Comparison of ENCODE assay signal across 22 cellular contexts in the genomic region with DNA sequence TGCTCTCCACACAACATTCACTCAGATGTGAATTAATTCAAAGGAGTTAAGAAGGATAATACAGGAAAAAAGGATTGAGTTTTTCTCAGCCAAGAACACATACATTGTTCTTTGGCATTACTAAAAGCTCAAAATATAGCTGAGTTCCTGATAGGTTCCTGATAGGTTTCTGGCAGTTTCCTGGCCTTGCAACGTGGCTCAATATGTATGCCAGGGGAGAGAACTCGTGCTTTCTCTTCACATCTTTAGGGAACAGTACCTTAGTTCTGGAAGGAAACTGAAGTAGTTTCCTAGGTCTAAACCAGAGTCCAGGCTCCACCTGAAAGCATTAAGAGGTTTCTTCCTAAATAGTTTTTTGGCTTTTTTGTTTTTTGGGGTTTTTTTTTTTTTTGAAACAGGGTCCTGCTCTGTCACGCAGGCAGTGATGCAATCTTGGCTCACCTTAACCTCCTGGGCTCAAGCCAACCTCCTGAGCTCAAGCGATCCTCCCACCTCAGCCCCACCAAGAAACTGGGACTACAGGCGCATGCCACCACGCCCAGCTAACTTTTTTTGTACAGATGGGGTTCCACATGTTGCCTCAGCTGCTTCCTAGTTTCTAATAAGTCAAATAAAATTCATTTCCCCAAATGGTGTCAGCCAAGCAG. TPM values are rescaled to one million over a fixed set of nuclear protein-coding genes. Genes with fewer than 3 reads are reported as not detected.
DNase-seq lines count a peak whose midpoint lies in the region; ATAC-seq, FAIRE-seq and TF ChIP-seq lines count a peak whose summit lies in the region.
"Had no signal": no experiment of that assay in that cellular context is flagged by ENCODE, and none has a peak within 500 bp of the region (broad histone marks: within the 10 kb centered on the region; RNA-seq: fewer than 3 reads in every experiment).

No MANE protein-coding gene starts in this region.

- FAIRE-seq in bronchial epithelial cell (lab: Jason Lieb, UNC): no peak
- FAIRE-seq: A549 had no signal

- H3K36me3 ChIP-seq in bronchial epithelial cell (ENCODE audit: control insufficient read depth, insufficient read depth, low read length): peaks cover 4% of the 10 kb centered on the region
- H3K36me3 ChIP-seq in uterus: no peaks in the 10 kb centered on the region

- H3K4me1 ChIP-seq in uterus: no peaks in the 10 kb centered on the region
- H3K4me1 ChIP-seq: A549, spleen had no signal

- intact Hi-C loops in uterus (cut with DNase I; ENCODE audit: low total_unique reads): no loop called here
- intact Hi-C loops in activated CD4-positive, alpha-beta T cell treated with anti-CD3 and anti-CD28 coated beads, Interleukin-2, amount 10 ng/mL, durations not matched to agents 24 days and 14 days (cut with micrococcal nuclease): no loop called here

- H3K27me3 Mint-ChIP-seq in activated naive CD8-positive, alpha-beta T cell treated with anti-CD3 and anti-CD28 coated beads for 36 hours: no peaks in the 10 kb centered on the region
- H3K27me3 Mint-ChIP-seq in activated naive CD8-positive, alpha-beta T cell treated with anti-CD3 and anti-CD28 coated beads, Interleukin-2, amount 50 U/mL, for 24 hours: no peaks in the 10 kb centered on the region
- H3K27me3 Mint-ChIP-seq in activated CD4-positive, alpha-beta T cell treated with anti-CD3 and anti-CD28 coated beads, Interleukin-2, amount 10 ng/mL, durations not matched to agents 24 days and 14 days: no peaks in the 10 kb centered on the region
- H3K27me3 Mint-ChIP-seq: central memory CD8-positive, alpha-beta T cell; type B pancreatic cell had no signal

- H3K27ac Mint-ChIP-seq in activated naive CD8-positive, alpha-beta T cell treated with anti-CD3 and anti-CD28 coated beads for 36 hours: peak overlapping the region; percentile 5
- H3K27ac Mint-ChIP-seq in activated naive CD8-positive, alpha-beta T cell treated with anti-CD3 and anti-CD28 coated beads, Interleukin-2, amount 50 U/mL, for 24 hours: no peak overlapping the region
- no peak overlapping the region for H3K27ac Mint-ChIP-seq in activated CD4-positive, alpha-beta T cell treated with anti-CD3 and anti-CD28 coated beads, Interleukin-2, amount 10 ng/mL, durations not matched to agents 24 days and 14 days
- H3K27ac Mint-ChIP-seq: HFFc6, type B pancreatic cell had no signal

- no peak for ATAC-seq in activated naive CD8-positive, alpha-beta T cell treated with anti-CD3 and anti-CD28 coated beads, Interleukin-2, amount 50 U/mL, for 24 hours
- peak; percentile 87 for ATAC-seq in left lobe of liver
- ATAC-seq in HG03469 (IDR thresholded peaks at IDR 0.05; ENCODE audit: unreplicated experiment): no peak
- ATAC-seq: A549 had no signal

- H3K4me1 Mint-ChIP-seq in activated naive CD8-positive, alpha-beta T cell treated with anti-CD3 and anti-CD28 coated beads for 36 hours: peaks cover 1% of the 10 kb centered on the region
- H3K4me1 Mint-ChIP-seq in activated naive CD8-positive, alpha-beta T cell treated with anti-CD3 and anti-CD28 coated beads, Interleukin-2, amount 50 U/mL, for 24 hours: peaks cover under 1% of the 10 kb centered on the region
- H3K4me1 Mint-ChIP-seq in activated CD4-positive, alpha-beta T cell treated with anti-CD3 and anti-CD28 coated beads, Interleukin-2, amount 10 ng/mL, durations not matched to agents 24 days and 14 days: peaks cover under 1% of the 10 kb centered on the region

- no peak overlapping the region for H3K27ac ChIP-seq in uterus
- H3K27ac ChIP-seq: A549, spleen had no signal

- H3K4me3 ChIP-seq in bronchial epithelial cell (ENCODE audit: low read depth, low read length) (no peak overlapping the region), uterus (no peak overlapping the region)
- H3K4me3 ChIP-seq: A549, spleen, stomach had no signal

- no peaks in the 10 kb centered on the region for H3K9me3 ChIP-seq in uterus
- H3K9me3 ChIP-seq: A549, spleen, stomach had no signal

- no peak for TF ChIP-seq POLR2A in uterus (IDR thresholded peaks at IDR 0.05)

- H3K9me3 Mint-ChIP-seq in activated naive CD8-positive, alpha-beta T cell treated with anti-CD3 and anti-CD28 coated beads for 36 hours: peaks cover 3% of the 10 kb centered on the region
- H3K9me3 Mint-ChIP-seq in activated naive CD8-positive, alpha-beta T cell treated with anti-CD3 and anti-CD28 coated beads, Interleukin-2, amount 50 U/mL, for 24 hours: peaks cover 5% of the 10 kb centered on the region
- no peaks in the 10 kb centered on the region for H3K9me3 Mint-ChIP-seq in activated CD4-positive, alpha-beta T cell treated with anti-CD3 and anti-CD28 coated beads, Interleukin-2, amount 10 ng/mL, durations not matched to agents 24 days and 14 days
- H3K9me3 Mint-ChIP-seq: central memory CD8-positive, alpha-beta T cell; HFFc6; type B pancreatic cell had no signal

- DNase-seq in activated naive CD8-positive, alpha-beta T cell treated with anti-CD3 and anti-CD28 coated beads for 36 hours: no peak
- DNase-seq in activated naive CD8-positive, alpha-beta T cell treated with anti-CD3 and anti-CD28 coated beads, Interleukin-2, amount 50 U/mL, for 24 hours: no peak
- DNase-seq in bronchial epithelial cell (ENCODE audit: low read depth) (peak; percentile 75), left lobe of liver (ENCODE audit: low spot score) (peak; percentile 79), uterus (peak; percentile 23 to 40), cerebellum (ENCODE audit: low spot score) (no peak)
- DNase-seq in activated CD4-positive, alpha-beta T cell treated with anti-CD3 and anti-CD28 coated beads, Interleukin-2, amount 10 ng/mL, durations not matched to agents 24 days and 14 days: no peak
- DNase-seq: activated CD4-positive, alpha-beta T cell treated with anti-CD3 and anti-CD28 coated beads, Interleukin-2, amount 50 U/mL, for 4 hours; activated T-cell treated with anti-CD3 and anti-CD28 coated beads for 4 hours; C1 segment of cervical spinal cord; head of caudate nucleus; HFFc6; NCI-H1694; NCI-H774; retina; spleen; stimulated activated CD4-positive, alpha-beta T cell treated with anti-CD3 and anti-CD28 coated beads, Interleukin-4, amount 100 ng/mL, for 4 hours; stomach had no signal

- peaks cover 17% of the 10 kb centered on the region for H3K36me3 Mint-ChIP-seq in activated naive CD8-positive, alpha-beta T cell treated with anti-CD3 and anti-CD28 coated beads for 36 hours
- H3K36me3 Mint-ChIP-seq in activated naive CD8-positive, alpha-beta T cell treated with anti-CD3 and anti-CD28 coated beads, Interleukin-2, amount 50 U/mL, for 24 hours (ENCODE audit: low read depth): peaks cover 25% of the 10 kb centered on the region
- peaks cover 37% of the 10 kb centered on the region for H3K36me3 Mint-ChIP-seq in activated CD4-positive, alpha-beta T cell treated with anti-CD3 and anti-CD28 coated beads, Interleukin-2, amount 10 ng/mL, durations not matched to agents 24 days and 14 days (ENCODE audit: low read depth)

- TF ChIP-seq CTCF in bronchial epithelial cell (IDR thresholded peaks at IDR 0.05; ENCODE audit: insufficient read depth, low read length, severe bottlenecking): no peak
- no peak for TF ChIP-seq CTCF in uterus (IDR thresholded peaks at IDR 0.05)

- no peaks in the 10 kb centered on the region for H3K27me3 ChIP-seq in bronchial epithelial cell (ENCODE audit: control insufficient read depth, insufficient read depth, low read length)
- H3K27me3 ChIP-seq in uterus: no peaks in the 10 kb centered on the region
- H3K27me3 ChIP-seq: spleen, stomach had no signal

- no peak overlapping the region for H3K4me3 Mint-ChIP-seq in activated naive CD8-positive, alpha-beta T cell treated with anti-CD3 and anti-CD28 coated beads for 36 hours
- no peak overlapping the region for H3K4me3 Mint-ChIP-seq in activated naive CD8-positive, alpha-beta T cell treated with anti-CD3 and anti-CD28 coated beads, Interleukin-2, amount 50 U/mL, for 24 hours
- no peak overlapping the region for H3K4me3 Mint-ChIP-seq in activated CD4-positive, alpha-beta T cell treated with anti-CD3 and anti-CD28 coated beads, Interleukin-2, amount 10 ng/mL, durations not matched to agents 24 days and 14 days
- H3K4me3 Mint-ChIP-seq: central memory CD8-positive, alpha-beta T cell; HFFc6; type B pancreatic cell had no signal

RNA-seq across cellular contexts. Expression of gene ESCO1, which starts 42.8 kb away (rescaled TPM):
- 10 to 100 TPM; 18.5 to 20.1 TPM for total RNA-seq in activated naive CD8-positive, alpha-beta T cell treated with anti-CD3 and anti-CD28 coated beads for 36 hours
- 15.0 and 17.8 TPM in 2 replicates for total RNA-seq in bronchial epithelial cell
- 5.1 TPM for total RNA-seq in left lobe of liver
- total RNA-seq in uterus: 10 to 100 TPM; 13.3 to 35.7 (median 22.9) TPM
- total RNA-seq in activated CD4-positive, alpha-beta T cell treated with anti-CD3 and anti-CD28 coated beads, Interleukin-2, amount 10 ng/mL, durations not matched to agents 24 days and 14 days: 20.0 and 21.5 TPM in 2 replicates
- 23.0 TPM for total RNA-seq in cerebellum

RNA-seq across cellular contexts. Expression of gene SNRPD1, which starts 54.4 kb away (rescaled TPM):
- 100 to 1,000 TPM; 166 to 176 TPM for total RNA-seq in activated naive CD8-positive, alpha-beta T cell treated with anti-CD3 and anti-CD28 coated beads for 36 hours
- total RNA-seq in bronchial epithelial cell (12.4 and 21.4 TPM in 2 replicates), left lobe of liver (7.0 TPM), uterus (10 to 100 TPM in 2 of 4 donors, 1 to 10 TPM in 2; 6.1 to 35.8 (median 19.5) TPM), cerebellum (15.3 TPM)
- total RNA-seq in activated CD4-positive, alpha-beta T cell treated with anti-CD3 and anti-CD28 coated beads, Interleukin-2, amount 10 ng/mL, durations not matched to agents 24 days and 14 days: 182 and 192 TPM in 2 replicates

Comparison
In these comparisons a context has a peak if more than half of its experiments do, and no peak if none do; other contexts are left out.
1. DNase-seq: peak in bronchial epithelial cell (single experiment), left lobe of liver (single experiment) and uterus (2 of 2); none in activated naive CD8-positive, alpha-beta T cell treated with anti-CD3 and anti-CD28 coated beads for 36 hours (single experiment), activated naive CD8-positive, alpha-beta T cell treated with anti-CD3 and anti-CD28 coated beads, Interleukin-2, amount 50 U/mL, for 24 hours (single experiment), activated CD4-positive, alpha-beta T cell treated with anti-CD3 and anti-CD28 coated beads, Interleukin-2, amount 10 ng/mL, durations not matched to agents 24 days and 14 days (single experiment) and cerebellum (single experiment).